Comparison of ENCODE assay signal across 12 cellular contexts in genomic region chr19:2251577-2252480, GRCh38. TPM values are rescaled to one million over a fixed set of nuclear protein-coding genes. Genes with fewer than 3 reads are reported as not detected.
DNase-seq lines count a peak whose midpoint lies in the region; ATAC-seq, FAIRE-seq and TF ChIP-seq lines count a peak whose summit lies in the region.
"Had no signal": no experiment of that assay in that cellular context is flagged by ENCODE, and none has a peak within 500 bp of the region (broad histone marks: within the 10 kb centered on the region; RNA-seq: fewer than 3 reads in every experiment).

No MANE protein-coding gene starts in this region.

- H3K4me3 ChIP-seq in NT2/D1 (ENCODE audit: insufficient read length, low read depth) (no peak overlapping the region), spleen (peak overlapping the region in 7 of 8 donors; percentile 26 to 71 (median 39))
- peak overlapping the region; percentile 53 for H3K4me3 ChIP-seq in effector memory CD4-positive, alpha-beta T cell (ENCODE audit: insufficient read depth, low read depth, low read length, poor library complexity, severe bottlenecking)

- no peak for TF ChIP-seq CTCF in spleen (IDR thresholded peaks at IDR 0.05 in 8 of 11, conservative IDR thresholded peaks at IDR 0.05 in 3 of 11)

- peaks cover 50% of the 10 kb centered on the region for H3K36me3 ChIP-seq in NT2/D1 (ENCODE audit: insufficient read depth, insufficient read length, low read length)
- H3K36me3 ChIP-seq in effector memory CD4-positive, alpha-beta T cell (ENCODE audit: control insufficient read depth, insufficient read depth, low read length): peaks cover 20% of the 10 kb centered on the region
- peaks cover 6 to 29% (median 19%) of the 10 kb centered on the region in 6 donors for H3K36me3 ChIP-seq in spleen

- no peak for DNase-seq in activated CD4-positive, CD25-positive, alpha-beta regulatory T cell treated with anti-CD3 and anti-CD28 coated beads, Interleukin-2, amount 50 U/mL, for 72 hours
- no peak for DNase-seq in NT2/D1 (ENCODE audit: low read depth, low spot score)
- no peak for DNase-seq in effector memory CD4-positive, alpha-beta T cell
- DNase-seq in spleen: no peak
- no peak for DNase-seq in HTR-8/SVneo (ENCODE audit: insufficient read length, low spot score)
- DNase-seq: central memory CD4-positive, alpha-beta T cell; left lung; MM.1S; NCI-H524 had no signal

- peak; percentile 19 to 25 for ATAC-seq in activated CD4-positive, CD25-positive, alpha-beta regulatory T cell treated with anti-CD3 and anti-CD28 coated beads, Interleukin-2, amount 50 U/mL, for 24 hours
- ATAC-seq in HG02588 (IDR thresholded peaks at IDR 0.05; ENCODE audit: unreplicated experiment) (no peak), GM21381 (IDR thresholded peaks at IDR 0.05; ENCODE audit: unreplicated experiment) (no peak)
- ATAC-seq: left lung had no signal

- TF ChIP-seq POLR2A in spleen (IDR thresholded peaks at IDR 0.05): no peak

- H3K27me3 ChIP-seq in NT2/D1 (ENCODE audit: insufficient read depth, insufficient read length) (no peaks in the 10 kb centered on the region), spleen (replicated peaks in 1 of 7) (peaks cover 11 to 52% (median 47%) of the 10 kb centered on the region in 7 donors)
- H3K27me3 ChIP-seq in effector memory CD4-positive, alpha-beta T cell (replicated peaks; ENCODE audit: control insufficient read depth, insufficient read depth, low read length, poor library complexity, severe bottlenecking): peaks cover 24% of the 10 kb centered on the region

- H3K9me3 ChIP-seq in NT2/D1 (ENCODE audit: insufficient read depth, low read length): no peaks in the 10 kb centered on the region
- no peaks in the 10 kb centered on the region for H3K9me3 ChIP-seq in effector memory CD4-positive, alpha-beta T cell (ENCODE audit: control insufficient read depth, low read length)
- H3K9me3 ChIP-seq in spleen: no peaks in the 10 kb centered on the region
- H3K9me3 ChIP-seq: left lung had no signal

- intact Hi-C loops in spleen (cut with DNase I; ENCODE audit: low total_unique reads): no loop called here

- FAIRE-seq in HTR-8/SVneo (lab: Jason Lieb, UNC): no peak

- peaks cover 21% of the 10 kb centered on the region for H3K4me1 ChIP-seq in NT2/D1 (ENCODE audit: insufficient read depth, insufficient read length)
- peaks cover 37% of the 10 kb centered on the region for H3K4me1 ChIP-seq in effector memory CD4-positive, alpha-beta T cell (ENCODE audit: control insufficient read depth, insufficient read depth, low read length, poor library complexity, severe bottlenecking)
- H3K4me1 ChIP-seq in spleen: peaks cover 23 to 83% (median 55%) of the 10 kb centered on the region in 6 donors

- 7 to 12% (median 7%) methylated on average over 59 to 108 of the region's 108 CpGs for WGBS in spleen, 5 donors

- H3K27ac ChIP-seq in effector memory CD4-positive, alpha-beta T cell (ENCODE audit: insufficient read depth, low read length, poor library complexity, severe bottlenecking): no peak overlapping the region
- no peak overlapping the region for H3K27ac ChIP-seq in spleen
- H3K27ac ChIP-seq: left lung had no signal

- peak overlapping the region; percentile 32 for H3K9ac ChIP-seq in NT2/D1 (ENCODE audit: insufficient read length, low read depth)

RNA-seq across cellular contexts. Expression of gene AMH, which starts 2.7 kb away (rescaled TPM):
- total RNA-seq in spleen: 1 to 10 TPM in 4 of 7 donors, under 1 TPM in 3; 0.79 to 5.7 (median 2.1) TPM
- polyA plus RNA-seq in spleen: 1 to 10 TPM in 1 of 3 donors, under 1 TPM in 2; 0.20 to 1.2 (median 0.58) TPM

RNA-seq across cellular contexts. Expression of gene JSRP1, which starts 4.4 kb away (rescaled TPM):
- 1 to 10 TPM; 1.2 to 4.8 (median 3.4) TPM for total RNA-seq in spleen
- polyA plus RNA-seq in spleen: 1 to 10 TPM; 1.2 to 3.0 (median 2.8) TPM

RNA-seq across cellular contexts. Expression of gene SF3A2, which starts 15.2 kb away (rescaled TPM):
- 10 to 100 TPM; 28.5 to 79.7 (median 66.6) TPM for total RNA-seq in spleen
- 10 to 100 TPM; 35.1 to 50.4 (median 37.7) TPM for polyA plus RNA-seq in spleen

RNA-seq across cellular contexts. Expression of gene PLEKHJ1, which starts 15.7 kb away (rescaled TPM):
- total RNA-seq in spleen: 10 to 100 TPM; 37.7 to 66.6 (median 45.6) TPM
- 100 to 1,000 TPM in 1 of 3 donors, 10 to 100 TPM in 2; 78.5 to 117 (median 91.8) TPM for polyA plus RNA-seq in spleen

RNA-seq across cellular contexts. Expression of gene PEAK3, which starts 30.1 kb away (rescaled TPM):
- total RNA-seq in spleen: 10 to 100 TPM in 2 of 7 donors, 1 to 10 TPM in 5; 5.7 to 17.4 (median 6.8) TPM
- polyA plus RNA-seq in spleen: under 1 TPM; 0.30 to 0.93 (median 0.50) TPM

Comparison
In these comparisons a context has a peak if more than half of its experiments do, and no peak if none do; other contexts are left out.
1. ATAC-seq: peak in activated CD4-positive, CD25-positive, alpha-beta regulatory T cell treated with anti-CD3 and anti-CD28 coated beads, Interleukin-2, amount 50 U/mL, for 24 hours (2 of 2); none in HG02588 (single experiment) and GM21381 (single experiment).